Comparison of ENCODE assay signal across 15 cellular contexts in genomic region chr5:56685503-56686217, GRCh38.
DNase-seq lines count a peak whose midpoint lies in the region; ATAC-seq, FAIRE-seq and TF ChIP-seq lines count a peak whose summit lies in the region.
"Had no signal": no experiment of that assay in that cellular context is flagged by ENCODE, and none has a peak within 500 bp of the region (broad histone marks: within the 10 kb centered on the region; RNA-seq: fewer than 3 reads in every experiment).

No MANE protein-coding gene starts in this region.

- H3K9me3 ChIP-seq in OCI-LY7 (ENCODE audit: low read length) (peaks cover 7% of the 10 kb centered on the region; the same call in 1 of the 2 replicates), Caco-2 (peaks cover 3% of the 10 kb centered on the region; the same call in 1 of the 2 replicates), MG63 (no peaks in the 10 kb centered on the region)

- no peak for TF ChIP-seq CTCF in OCI-LY7 (conservative IDR thresholded peaks at IDR 0.05; ENCODE audit: low read length)
- no peak for TF ChIP-seq CTCF in Caco-2 (IDR thresholded peaks at IDR 0.05; ENCODE audit: insufficient read depth in 1 of 2, low read depth in 1 of 2, low read length in 1 of 2, severe bottlenecking in 1 of 2, unreplicated experiment in 1 of 2)
- TF ChIP-seq CTCF in GM20000 (IDR thresholded peaks at IDR 0.05; ENCODE audit: extremely low read depth, missing control alignments): no peak

- H3K27me3 Mint-ChIP-seq in naive B cell: no peaks in the 10 kb centered on the region
- no peaks in the 10 kb centered on the region for H3K27me3 Mint-ChIP-seq in Caco-2 (ENCODE audit: insufficient read depth, unreplicated experiment)

- CTCF ChIA-PET in OCI-LY7 (lab: Charles Lee; ENCODE audit: unreplicated experiment): interaction anchor here (0.9 to 1.3 kb wide), 2 partner anchors 13 to 15 kb away, joined by 4 read pairs; no protein-coding TSS in a partner anchor
- CTCF ChIA-PET in Caco-2 (lab: Charles Lee): no interaction called here

- peak overlapping the region; percentile 93 for H3K27ac ChIP-seq in OCI-LY7 (ENCODE audit: low read depth, low read length, poor library complexity, severe bottlenecking)

- BruUV-seq in OCI-LY7 (replicated peaks; lab: Mats Ljungman, UMichigan) (no TSS peak), Caco-2 (replicated peaks; lab: Mats Ljungman, UMichigan) (no TSS peak)

- H3K27ac Mint-ChIP-seq in naive B cell (peak overlapping the region; percentile 95 to 99 (median 97)), Caco-2 (ENCODE audit: unreplicated experiment) (no peak overlapping the region)

- H2AFZ ChIP-seq in OCI-LY7 (ENCODE audit: low read length): peak overlapping the region; percentile 43; the same call in 1 of the 2 replicates

- no peaks in the 10 kb centered on the region for H3K79me2 ChIP-seq in OCI-LY7 (ENCODE audit: insufficient read depth, low read depth, low read length)

- H3K36me3 ChIP-seq in OCI-LY7 (ENCODE audit: insufficient read depth, low read length): no peaks in the 10 kb centered on the region
- H3K36me3 ChIP-seq in Caco-2 (ENCODE audit: control insufficient read depth, insufficient read depth, low read length): no peaks in the 10 kb centered on the region
- H3K36me3 ChIP-seq in MG63: no peaks in the 10 kb centered on the region

- peak overlapping the region; percentile 31 for H3K4me3 ChIP-seq in OCI-LY7 (ENCODE audit: low read depth, low read length, poor library complexity, severe bottlenecking)
- no peak overlapping the region for H3K4me3 ChIP-seq in Caco-2 (ENCODE audit: low read depth, low read length)
- H3K4me3 ChIP-seq in MG63: no peak overlapping the region

- H3K9me3 Mint-ChIP-seq in naive B cell (peaks cover 0 to 5% (median 1%) of the 10 kb centered on the region in 7 donors), Caco-2 (ENCODE audit: unreplicated experiment) (no peaks in the 10 kb centered on the region)

- no peak for TF ChIP-seq POLR2A in GM12891 (IDR thresholded peaks at IDR 0.05; ENCODE audit: low read depth, low read length)

- peak; percentile 85 for FAIRE-seq in GM12891 (lab: Jason Lieb, UNC)
- FAIRE-seq: H1 had no signal

- H3K9me2 ChIP-seq in OCI-LY7 (ENCODE audit: insufficient read depth, low read length): no peaks in the 10 kb centered on the region

- peak overlapping the region; percentile 1 to 75 (median 63) for H3K4me3 Mint-ChIP-seq in naive B cell
- no peak overlapping the region for H3K4me3 Mint-ChIP-seq in Caco-2 (ENCODE audit: unreplicated experiment)

- intact Hi-C loops in OCI-LY7 (cut with micrococcal nuclease; ENCODE audit: unreplicated experiment) (loop anchor here (1.0 to 10.0 kb wide), 6 partner anchors 15 to 489 kb away; partner anchors contain the start of genes GPBP1 and MAP3K1), Caco-2 (cut with micrococcal nuclease; ENCODE audit: unreplicated experiment) (no loop called here)

- H3K4me1 Mint-ChIP-seq in naive B cell: peaks cover 64 to 91% (median 71%) of the 10 kb centered on the region in 3 donors
- peaks cover 6% of the 10 kb centered on the region for H3K4me1 Mint-ChIP-seq in Caco-2 (ENCODE audit: low read depth, unreplicated experiment)

- H3K4me2 ChIP-seq in OCI-LY7 (ENCODE audit: low read length): peak overlapping the region; percentile 65

- H3K4me1 ChIP-seq in OCI-LY7 (ENCODE audit: insufficient read depth, low read length, poor library complexity, severe bottlenecking): peaks cover 78% of the 10 kb centered on the region
- peaks cover 11% of the 10 kb centered on the region; the same call in 1 of the 2 replicates for H3K4me1 ChIP-seq in Caco-2

- no peaks in the 10 kb centered on the region for H4K20me1 ChIP-seq in OCI-LY7 (ENCODE audit: insufficient read depth, low read length)

- H3K27me3 ChIP-seq in Caco-2 (replicated peaks; ENCODE audit: control insufficient read depth, insufficient read depth, low read length) (no peaks in the 10 kb centered on the region), MG63 (no peaks in the 10 kb centered on the region)

- POLR2A ChIA-PET in OCI-LY7 (lab: Charles Lee): interaction anchor here (0.7 to 5.8 kb wide), 22 partner anchors 9 to 225 kb away, joined by 3 to 126 read pairs (median 4); partner anchors contain the start of gene MAP3K1
- POLR2A ChIA-PET in Caco-2 (lab: Charles Lee): no interaction called here

- ATAC-seq in GM21528 (IDR thresholded peaks at IDR 0.05; ENCODE audit: low FRiP score, unreplicated experiment) (peak; percentile 9), naive B cell (ENCODE audit: low read depth in 2 of 2) (peak; percentile 12 to 22)
- ATAC-seq: sciatic nerve had no signal

- H3K36me3 Mint-ChIP-seq in naive B cell: no peaks in the 10 kb centered on the region
- H3K36me3 Mint-ChIP-seq in Caco-2 (ENCODE audit: insufficient read depth, unreplicated experiment): no peaks in the 10 kb centered on the region

- DNase-seq in GM12891 (ENCODE audit: insufficient read length, low spot score) (no peak), OCI-LY7 (ENCODE audit: low spot score) (peak; percentile 54), naive B cell (no peak), Caco-2 (no peak), GM20000 (ENCODE audit: low spot score) (no peak), MG63 (no peak)
- DNase-seq: activated CD8-positive, alpha-beta memory T cell treated with anti-CD3 and anti-CD28 coated beads for 24 hours; anterior cingulate cortex; DMS79; midbrain; NCI-H1092; NCI-H69 had no signal

TF ChIP-seq in GM12891, 5 proteins besides CTCF, POLR2A, EP300 and RAD21:
- TF ChIP-seq POU2F2 (IDR thresholded peaks at IDR 0.05; ENCODE audit: low read depth, low read length) (no peak), SPI1 (IDR thresholded peaks at IDR 0.05; ENCODE audit: low read depth, low read length) (no peak), PAX5 (IDR thresholded peaks at IDR 0.05; ENCODE audit: insufficient read depth, low read length, severe bottlenecking) (no peak)
